Comparison of ENCODE assay signal across 7 cellular contexts in the genomic region with DNA sequence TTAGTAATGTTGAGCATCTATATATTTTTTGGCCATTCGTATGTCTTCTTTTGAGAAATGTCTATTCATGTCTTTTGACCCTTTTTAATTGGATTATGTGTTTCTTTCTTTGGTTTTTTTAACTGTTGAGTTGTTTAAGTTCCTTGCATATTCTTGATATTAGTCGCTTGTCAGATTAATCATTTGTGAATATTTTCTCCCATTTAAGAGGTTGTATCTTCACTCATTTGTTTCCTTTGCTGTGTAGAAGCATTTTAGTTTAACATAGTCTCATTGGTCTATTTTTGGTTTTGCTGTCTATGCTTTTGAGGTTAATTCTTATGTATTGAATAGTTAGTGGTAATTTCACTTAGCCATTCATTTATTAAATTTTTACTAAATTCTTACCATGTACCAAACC.
"Had no signal": no experiment of that assay in that cellular context is flagged by ENCODE, and none has a peak within 500 bp of the region (broad histone marks: within the 10 kb centered on the region; RNA-seq: fewer than 3 reads in every experiment).

No MANE protein-coding gene starts in this region.

- H3K9me3 Mint-ChIP-seq: GM23338, H9, IgD-negative memory B cell had no signal

- H3K4me2 ChIP-seq: GM23338 had no signal

- DNase-seq: H9, HCEC 1CT had no signal

- H3K4me3 ChIP-seq: GM23338 had no signal

- FAIRE-seq: H1, H54, HepG2 had no signal

- H3K27ac Mint-ChIP-seq: GM23338, H9, IgD-negative memory B cell had no signal

- H3K36me3 Mint-ChIP-seq: IgD-negative memory B cell had no signal

- H3K4me1 Mint-ChIP-seq: GM23338, H9, IgD-negative memory B cell had no signal

- ATAC-seq: GM23338, HepG2 had no signal

- H3K4me3 Mint-ChIP-seq: GM23338, H9, IgD-negative memory B cell had no signal
